Comparison of ENCODE assay signal across 18 cellular contexts in genomic region chr11:131746201-131746600, GRCh38.
"Had no signal": no experiment of that assay in that cellular context is flagged by ENCODE, and none has a peak within 500 bp of the region (broad histone marks: within the 10 kb centered on the region; RNA-seq: fewer than 3 reads in every experiment).

No MANE protein-coding gene starts in this region.

- DNase-seq: effector CD4-positive, alpha-beta T cell; endodermal cell; gastrocnemius medialis; heart right ventricle; hypothalamus; mammary epithelial cell; mucosa of descending colon; naive thymus-derived CD8-positive, alpha-beta T cell; nucleus accumbens; pancreas; right cardiac atrium; small intestine; stimulated activated CD4-positive, alpha-beta T cell treated with anti-CD3 and anti-CD28 coated beads, Interleukin-2, amount 100 ng/mL, for 48 hours; stimulated activated naive CD8-positive, alpha-beta T cell treated with anti-CD3 and anti-CD28 coated beads, Interleukin-15, Interleukin-2, amounts not matched to agents 100 U/mL and 50 U/mL, for 24 hours; thyroid gland; uterus had no signal

- H3K4me1 ChIP-seq: gastrocnemius medialis, pancreas, suprapubic skin, thyroid gland, uterus had no signal

- H3K27me3 ChIP-seq: gastrocnemius medialis, pancreas, thyroid gland, uterus had no signal

- H3K36me3 ChIP-seq: gastrocnemius medialis, heart right ventricle, pancreas, suprapubic skin, thyroid gland, uterus had no signal

- H3K9me3 ChIP-seq: gastrocnemius medialis, heart right ventricle, mucosa of descending colon, pancreas, suprapubic skin, thyroid gland, uterus had no signal

- H3K27ac ChIP-seq: gastrocnemius medialis, heart right ventricle, pancreas, suprapubic skin, thyroid gland, uterus had no signal

- ATAC-seq: gastrocnemius medialis; heart right ventricle; left lobe of liver; mucosa of descending colon; naive thymus-derived CD8-positive, alpha-beta T cell; pancreas; right cardiac atrium; stimulated activated naive CD8-positive, alpha-beta T cell treated with anti-CD3 and anti-CD28 coated beads, Interleukin-15, Interleukin-2, amounts not matched to agents 100 U/mL and 50 U/mL, for 24 hours had no signal

- H3K4me3 ChIP-seq: gastrocnemius medialis, heart right ventricle, mucosa of descending colon, pancreas, suprapubic skin, thyroid gland, uterus had no signal
